26 cellular contexts compared by ENCODE assay signal in genomic region chr3:31095254-31095653, GRCh38.
DNase-seq lines count a peak whose midpoint lies in the region; ATAC-seq and TF ChIP-seq lines count a peak whose summit lies in the region.
"Had no signal": no experiment of that assay in that cellular context is flagged by ENCODE, and none has a peak within 500 bp of the region (broad histone marks: within the 10 kb centered on the region; RNA-seq: fewer than 3 reads in every experiment).

No MANE protein-coding gene starts in this region.

- H4K20me1 ChIP-seq in osteoblast (ENCODE audit: insufficient read depth, low read length): no peaks in the 10 kb centered on the region

- POLR2A ChIA-PET in Caco-2 (lab: Charles Lee): no interaction called here

- H3K27me3 Mint-ChIP-seq in Caco-2 (ENCODE audit: insufficient read depth, unreplicated experiment): no peaks in the 10 kb centered on the region

- intact Hi-C loops in Caco-2 (cut with micrococcal nuclease; ENCODE audit: unreplicated experiment): no loop called here
- intact Hi-C loops in right lobe of liver (cut with DNase I): no loop called here

- DNase-seq in Caco-2: no peak
- peak; percentile 24 for DNase-seq in amniotic epithelial cell (ENCODE audit: low read depth)
- DNase-seq in left kidney (ENCODE audit: low read depth, low spot score): peak; percentile 26
- DNase-seq in omental fat pad (ENCODE audit: low spot score): no peak
- no peak for DNase-seq in right lobe of liver
- no peak for DNase-seq in osteoblast (ENCODE audit: insufficient read length, low spot score, missing footprints)
- DNase-seq in LoVo (ENCODE audit: low spot score): no peak
- DNase-seq: 8988T; ACHN; BE2C; DMS153; H9; MG63; NCI-H2029; NCI-H446; NCI-H526; NCI-H82; NK-92 treated with Interleukin-12 subunit alpha and Interleukin-12 subunit beta, amount 100 ng/mL, for 24 hours; PC-9; Right ventricle myocardium superior; RPMI8226 had no signal

- H3K27ac ChIP-seq in right lobe of liver (no peak overlapping the region), osteoblast (ENCODE audit: low read depth, low read length) (no peak overlapping the region)
- H3K27ac ChIP-seq: PC-9, SJSA1 had no signal

- peaks cover 8% of the 10 kb centered on the region for H3K36me3 Mint-ChIP-seq in Caco-2 (ENCODE audit: insufficient read depth, unreplicated experiment)
- H3K36me3 Mint-ChIP-seq: CD14-positive monocyte had no signal

- H3K36me3 ChIP-seq in Caco-2 (ENCODE audit: control insufficient read depth, insufficient read depth, low read length) (no peaks in the 10 kb centered on the region), right lobe of liver (no peaks in the 10 kb centered on the region), osteoblast (ENCODE audit: insufficient read depth, low read length) (no peaks in the 10 kb centered on the region)
- H3K36me3 ChIP-seq: BE2C, MG63, SJSA1 had no signal

- no peak overlapping the region for H2AFZ ChIP-seq in osteoblast (ENCODE audit: low read length)
- H2AFZ ChIP-seq: GM23338, PC-9 had no signal

- BruUV-seq in Caco-2 (replicated peaks; lab: Mats Ljungman, UMichigan): no TSS peak

- peaks cover 19% of the 10 kb centered on the region for H3K9me3 Mint-ChIP-seq in Caco-2 (ENCODE audit: unreplicated experiment)
- H3K9me3 Mint-ChIP-seq: CD14-positive monocyte, GM23338 had no signal

- H3K27me3 ChIP-seq in Caco-2 (replicated peaks; ENCODE audit: control insufficient read depth, insufficient read depth, low read length): no peaks in the 10 kb centered on the region
- H3K27me3 ChIP-seq in right lobe of liver: no peaks in the 10 kb centered on the region
- no peaks in the 10 kb centered on the region for H3K27me3 ChIP-seq in osteoblast (ENCODE audit: insufficient read depth, low read length)
- H3K27me3 ChIP-seq: BE2C, MG63, SJSA1 had no signal

- ATAC-seq in omental fat pad (ENCODE audit: low FRiP score) (peak; percentile 56), HG02970 (IDR thresholded peaks at IDR 0.05; ENCODE audit: low FRiP score, unreplicated experiment) (no peak), right lobe of liver (no peak)
- ATAC-seq: GM23338, K562 had no signal

- H3K9me3 ChIP-seq in Caco-2 (no peaks in the 10 kb centered on the region), right lobe of liver (no peaks in the 10 kb centered on the region), osteoblast (ENCODE audit: low read depth, low read length) (no peaks in the 10 kb centered on the region)
- H3K9me3 ChIP-seq: BE2C, MG63, SJSA1 had no signal

- H3K4me3 Mint-ChIP-seq in Caco-2 (ENCODE audit: unreplicated experiment): no peak overlapping the region
- H3K4me3 Mint-ChIP-seq: CD14-positive monocyte, GM23338, H9 had no signal

- TF ChIP-seq CTCF in Caco-2 (IDR thresholded peaks at IDR 0.05; ENCODE audit: insufficient read depth in 1 of 2, low read depth in 1 of 2, low read length in 1 of 2, severe bottlenecking in 1 of 2, unreplicated experiment in 1 of 2) (no peak), omental fat pad (IDR thresholded peaks at IDR 0.05) (no peak), right lobe of liver (IDR thresholded peaks at IDR 0.05) (no peak), osteoblast (IDR thresholded peaks at IDR 0.05; ENCODE audit: extremely low read depth, low read depth, low read length) (no peak)

- no peak for TF ChIP-seq POLR2A in right lobe of liver (IDR thresholded peaks at IDR 0.05)

- CTCF ChIA-PET in Caco-2 (lab: Charles Lee): no interaction called here

- H3K4me1 Mint-ChIP-seq in Caco-2 (ENCODE audit: low read depth, unreplicated experiment): peaks cover 31% of the 10 kb centered on the region

- H3K4me1 ChIP-seq in Caco-2 (peaks cover 34% of the 10 kb centered on the region), right lobe of liver (peaks cover 0 to 6% (median 0%) of the 10 kb centered on the region in 4 donors), osteoblast (ENCODE audit: insufficient read depth, low read length) (no peaks in the 10 kb centered on the region)
- H3K4me1 ChIP-seq: BE2C had no signal

- H3K79me2 ChIP-seq in osteoblast (ENCODE audit: insufficient read depth, low read length): no peaks in the 10 kb centered on the region

- H3K4me3 ChIP-seq in Caco-2 (ENCODE audit: low read depth, low read length): no peak overlapping the region
- no peak overlapping the region for H3K4me3 ChIP-seq in right lobe of liver
- H3K4me3 ChIP-seq in osteoblast (ENCODE audit: insufficient read depth, low read length): no peak overlapping the region
- H3K4me3 ChIP-seq: GM23338, K562, MG63, PC-9, SJSA1 had no signal

- WGBS in right lobe of liver (ENCODE audit: insufficient coverage, low coverage, low lambda C conversion rate, missing lambda C conversion rate): 89% methylated on average over 2 of the region's 3 CpGs

- no peak overlapping the region for H3K4me2 ChIP-seq in osteoblast (ENCODE audit: insufficient read depth, low read length)
- H3K4me2 ChIP-seq: GM23338, PC-9 had no signal

- H3K27ac Mint-ChIP-seq in Caco-2 (ENCODE audit: unreplicated experiment): peak overlapping the region; percentile 90
- H3K27ac Mint-ChIP-seq: CD14-positive monocyte, GM23338, H9 had no signal

Comparison
In these comparisons a context has a peak if more than half of its experiments do, and no peak if none do; other contexts are left out.
1. DNase-seq: peak in amniotic epithelial cell (single experiment) and left kidney (single experiment); none in Caco-2 (0 of 2), omental fat pad (single experiment), right lobe of liver (0 of 3), osteoblast (single experiment) and LoVo (single experiment).